Comparison of ENCODE assay signal across 15 cellular contexts in genomic region chr15:79674124-79674465, GRCh38.
"Had no signal": no experiment of that assay in that cellular context is flagged by ENCODE, and none has a peak within 500 bp of the region (broad histone marks: within the 10 kb centered on the region; RNA-seq: fewer than 3 reads in every experiment).

No MANE protein-coding gene starts in this region.

- H3K36me3 Mint-ChIP-seq: activated naive CD4-positive, alpha-beta T cell treated with anti-CD3 and anti-CD28 coated beads, Interleukin-2, amount 10 ng/mL, durations not matched to agents 7 days and 5 days; memory B cell; type B pancreatic cell had no signal

- H3K4me3 Mint-ChIP-seq: activated naive CD4-positive, alpha-beta T cell treated with anti-CD3 and anti-CD28 coated beads, Interleukin-2, amount 10 ng/mL, durations not matched to agents 7 days and 5 days; memory B cell; nephron progenitor cell; type B pancreatic cell had no signal

- H3K4me1 Mint-ChIP-seq: activated naive CD4-positive, alpha-beta T cell treated with anti-CD3 and anti-CD28 coated beads, Interleukin-2, amount 10 ng/mL, durations not matched to agents 7 days and 5 days; memory B cell had no signal

- H3K9me3 ChIP-seq: left lung, suprapubic skin had no signal

- H3K36me3 ChIP-seq: left lung, suprapubic skin had no signal

- ATAC-seq: esophagus mucosa; left lung; sciatic nerve; stimulated activated naive CD8-positive, alpha-beta T cell treated with anti-CD3 and anti-CD28 coated beads, Interleukin-15, Interleukin-2, amounts not matched to agents 100 U/mL and 50 U/mL, for 24 hours had no signal

- H3K4me3 ChIP-seq: left lung, suprapubic skin had no signal

- H3K4me1 ChIP-seq: left lung, suprapubic skin had no signal

- H3K27ac Mint-ChIP-seq: activated naive CD4-positive, alpha-beta T cell treated with anti-CD3 and anti-CD28 coated beads, Interleukin-2, amount 10 ng/mL, durations not matched to agents 7 days and 5 days; memory B cell; nephron progenitor cell; type B pancreatic cell had no signal

- H3K9me3 Mint-ChIP-seq: activated naive CD4-positive, alpha-beta T cell treated with anti-CD3 and anti-CD28 coated beads, Interleukin-2, amount 10 ng/mL, durations not matched to agents 7 days and 5 days; activated T-helper 2 cell treated with anti-CD3 and anti-CD28 coated beads, Interferon-gamma antibody, Interleukin-2, Interleukin-4, amounts not matched to agents 10 μg/mL and 5 μg/mL and 100 μg/mL, durations not matched to agents 14 hours and 24 hours and 36 hours; memory B cell; nephron progenitor cell; type B pancreatic cell had no signal

- DNase-seq: activated CD4-positive, alpha-beta T cell treated with anti-CD3 and anti-CD28 coated beads, Interleukin-2, amount 50 U/mL, for 1 hour; activated CD4-positive, CD25-positive, alpha-beta regulatory T cell; activated naive CD4-positive, alpha-beta T cell treated with anti-CD3 and anti-CD28 coated beads, Interleukin-2, amount 10 ng/mL, durations not matched to agents 7 days and 5 days; activated T-cell treated with anti-CD3 and anti-CD28 coated beads for 4 hours; left lung; nephron progenitor cell; stimulated activated CD4-positive, alpha-beta T cell treated with anti-CD3 and anti-CD28 coated beads, Interleukin-4, amount 100 ng/mL, for 1 hour; stimulated activated CD8-positive, alpha-beta memory T cell treated with anti-CD3 and anti-CD28 coated beads, Interleukin-4, amount 100 ng/mL, for 48 hours had no signal

- H3K27ac ChIP-seq: left lung, suprapubic skin had no signal
